10 cellular contexts compared by ENCODE assay signal in the genomic region with DNA sequence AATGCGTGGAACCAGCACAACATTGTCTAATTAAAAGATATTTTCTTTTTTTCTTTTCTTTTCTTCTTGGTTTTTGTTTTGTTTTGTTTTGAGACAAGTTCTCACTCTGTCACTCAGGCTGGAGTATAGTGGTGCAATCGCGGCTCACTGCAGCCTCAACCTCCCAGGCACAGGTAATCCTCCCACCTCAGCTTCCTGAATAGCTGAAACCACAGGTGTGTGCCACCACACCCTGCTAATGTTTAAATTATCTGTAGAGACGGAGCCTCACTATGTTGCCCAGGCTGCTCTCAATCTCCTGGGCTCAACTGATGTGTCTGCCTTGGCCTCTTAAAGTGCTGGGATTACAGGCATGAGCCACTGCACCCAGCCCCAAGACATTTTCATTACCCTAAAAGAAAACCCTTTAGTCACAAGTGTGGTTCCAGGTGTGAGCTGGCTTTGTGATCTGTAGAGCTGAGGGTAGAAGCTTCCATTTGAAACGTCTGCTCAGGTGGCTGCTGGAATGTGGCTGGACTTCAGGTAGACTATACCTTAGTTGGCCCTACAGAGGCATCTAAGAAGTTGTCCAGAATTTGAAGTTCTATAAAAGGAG. TPM values are rescaled to one million over a fixed set of nuclear protein-coding genes. Genes with fewer than 3 reads are reported as not detected.
A peak's percentile ranks its signal among the peaks of the same experiment; 100 is the strongest.
DNase-seq lines count a peak whose midpoint lies in the region; ATAC-seq lines count a peak whose summit lies in the region.
"Had no signal": no experiment of that assay in that cellular context is flagged by ENCODE, and none has a peak within 500 bp of the region (broad histone marks: within the 10 kb centered on the region; RNA-seq: fewer than 3 reads in every experiment).

No MANE protein-coding gene starts in this region.

- peak overlapping the region; percentile 56 for H3K27ac Mint-ChIP-seq in activated CD4-positive, alpha-beta T cell treated with anti-CD3 and anti-CD28 coated beads, Interleukin-2, amount 10 ng/mL, durations not matched to agents 7 days and 5 days
- peak overlapping the region; percentile 52 for H3K27ac Mint-ChIP-seq in activated T-helper 1 cell treated with anti-CD3 and anti-CD28 coated beads, Interleukin-12 subunit alpha, Interleukin-12 subunit beta, Interleukin-2, Interleukin-4 antibody, amounts not matched to agents 30 ng/mL and 10 ng/mL and 1 ng/mL, durations not matched to agents 14 hours and 24 hours and 36 hours
- peak overlapping the region in 1 of 2 donors; percentile 70 for H3K27ac Mint-ChIP-seq in stimulated activated naive CD8-positive, alpha-beta T cell treated with anti-CD3 and anti-CD28 coated beads, Interleukin-15, amount 100 ng/mL, for 72 hours
- H3K27ac Mint-ChIP-seq: activated naive CD8-positive, alpha-beta T cell had no signal

- H3K4me3 Mint-ChIP-seq in activated CD4-positive, alpha-beta T cell treated with anti-CD3 and anti-CD28 coated beads, Interleukin-2, amount 10 ng/mL, durations not matched to agents 7 days and 5 days: peak overlapping the region; percentile 22
- H3K4me3 Mint-ChIP-seq in activated T-helper 1 cell treated with anti-CD3 and anti-CD28 coated beads, Interleukin-12 subunit alpha, Interleukin-12 subunit beta, Interleukin-2, Interleukin-4 antibody, amounts not matched to agents 30 ng/mL and 10 ng/mL and 1 ng/mL, durations not matched to agents 14 hours and 24 hours and 36 hours: peak overlapping the region; percentile 53
- peak overlapping the region in 1 of 2 donors; percentile 68 for H3K4me3 Mint-ChIP-seq in stimulated activated naive CD8-positive, alpha-beta T cell treated with anti-CD3 and anti-CD28 coated beads, Interleukin-15, amount 100 ng/mL, for 72 hours
- H3K4me3 Mint-ChIP-seq: activated naive CD8-positive, alpha-beta T cell had no signal

- ATAC-seq in HG02759 (IDR thresholded peaks at IDR 0.05; ENCODE audit: unreplicated experiment) (peak; percentile 10), HG03135 (IDR thresholded peaks at IDR 0.05; ENCODE audit: unreplicated experiment) (no peak)
- peak; percentile 65 for ATAC-seq in stimulated activated naive CD8-positive, alpha-beta T cell treated with anti-CD3 and anti-CD28 coated beads, Interleukin-15, amount 100 ng/mL, for 72 hours

- DNase-seq in activated CD4-positive, alpha-beta T cell treated with anti-CD3 and anti-CD28 coated beads, Interleukin-2, amount 10 ng/mL, durations not matched to agents 7 days and 5 days: no peak
- no peak for DNase-seq in activated CD4-positive, alpha-beta T cell treated with anti-CD3 and anti-CD28 coated beads for 1 hour
- DNase-seq in activated T-helper 1 cell treated with anti-CD3 and anti-CD28 coated beads, Interleukin-12 subunit alpha, Interleukin-12 subunit beta, Interleukin-2, Interleukin-4 antibody, amounts not matched to agents 30 ng/mL and 10 ng/mL and 1 ng/mL, durations not matched to agents 14 hours and 24 hours and 36 hours (ENCODE audit: low spot score): no peak
- DNase-seq in stimulated activated naive CD8-positive, alpha-beta T cell treated with anti-CD3 and anti-CD28 coated beads, Interleukin-15, amount 100 ng/mL, for 72 hours: no peak
- DNase-seq in NOMO-1 (lab: John Stamatoyannopoulos, UW; ENCODE audit: unreplicated experiment in 2 of 2) (no peak), NCI-H1436 treated with DMSO at 0.1 percent for 48 hours (lab: John Stamatoyannopoulos, UW) (no peak)
- DNase-seq: transverse colon had no signal

- H3K36me3 Mint-ChIP-seq in activated CD4-positive, alpha-beta T cell treated with anti-CD3 and anti-CD28 coated beads, Interleukin-2, amount 10 ng/mL, durations not matched to agents 7 days and 5 days (ENCODE audit: low read depth): peaks cover 7% of the 10 kb centered on the region
- H3K36me3 Mint-ChIP-seq in activated T-helper 1 cell treated with anti-CD3 and anti-CD28 coated beads, Interleukin-12 subunit alpha, Interleukin-12 subunit beta, Interleukin-2, Interleukin-4 antibody, amounts not matched to agents 30 ng/mL and 10 ng/mL and 1 ng/mL, durations not matched to agents 14 hours and 24 hours and 36 hours (ENCODE audit: low read depth): no peaks in the 10 kb centered on the region
- H3K36me3 Mint-ChIP-seq: activated naive CD8-positive, alpha-beta T cell had no signal

- intact Hi-C loops in activated T-helper 1 cell treated with anti-CD3 and anti-CD28 coated beads, Interleukin-12 subunit alpha, Interleukin-12 subunit beta, Interleukin-2, Interleukin-4 antibody, amounts not matched to agents 30 ng/mL and 10 ng/mL and 1 ng/mL, durations not matched to agents 14 hours and 24 hours and 36 hours (cut with micrococcal nuclease): loop anchor here (1.0 to 2.0 kb wide), 3 partner anchors 16 to 36 kb away; no protein-coding TSS in a partner anchor

- H3K4me1 Mint-ChIP-seq in activated CD4-positive, alpha-beta T cell treated with anti-CD3 and anti-CD28 coated beads, Interleukin-2, amount 10 ng/mL, durations not matched to agents 7 days and 5 days: peaks cover 35% of the 10 kb centered on the region
- H3K4me1 Mint-ChIP-seq in activated T-helper 1 cell treated with anti-CD3 and anti-CD28 coated beads, Interleukin-12 subunit alpha, Interleukin-12 subunit beta, Interleukin-2, Interleukin-4 antibody, amounts not matched to agents 30 ng/mL and 10 ng/mL and 1 ng/mL, durations not matched to agents 14 hours and 24 hours and 36 hours (ENCODE audit: low read depth): peaks cover 53% of the 10 kb centered on the region
- H3K4me1 Mint-ChIP-seq in stimulated activated naive CD8-positive, alpha-beta T cell treated with anti-CD3 and anti-CD28 coated beads, Interleukin-15, amount 100 ng/mL, for 72 hours: peaks cover 59% of the 10 kb centered on the region

- POLR2A ChIA-PET in activated CD4-positive, alpha-beta T cell treated with anti-CD3 and anti-CD28 coated beads, Interleukin-2, amount 10 ng/mL, durations not matched to agents 7 days and 5 days (lab: Charles Lee): no interaction called here

- peaks cover 30% of the 10 kb centered on the region for H3K27me3 Mint-ChIP-seq in activated CD4-positive, alpha-beta T cell treated with anti-CD3 and anti-CD28 coated beads, Interleukin-2, amount 10 ng/mL, durations not matched to agents 7 days and 5 days
- peaks cover 15% of the 10 kb centered on the region for H3K27me3 Mint-ChIP-seq in activated T-helper 1 cell treated with anti-CD3 and anti-CD28 coated beads, Interleukin-12 subunit alpha, Interleukin-12 subunit beta, Interleukin-2, Interleukin-4 antibody, amounts not matched to agents 30 ng/mL and 10 ng/mL and 1 ng/mL, durations not matched to agents 14 hours and 24 hours and 36 hours (ENCODE audit: insufficient read depth)
- peaks cover 59% of the 10 kb centered on the region for H3K27me3 Mint-ChIP-seq in stimulated activated naive CD8-positive, alpha-beta T cell treated with anti-CD3 and anti-CD28 coated beads, Interleukin-15, amount 100 ng/mL, for 72 hours

- CTCF ChIA-PET in activated CD4-positive, alpha-beta T cell treated with anti-CD3 and anti-CD28 coated beads, Interleukin-2, amount 10 ng/mL, durations not matched to agents 7 days and 5 days (lab: Charles Lee): no interaction called here

- H3K9me3 Mint-ChIP-seq in activated CD4-positive, alpha-beta T cell treated with anti-CD3 and anti-CD28 coated beads, Interleukin-2, amount 10 ng/mL, durations not matched to agents 7 days and 5 days: no peaks in the 10 kb centered on the region
- no peaks in the 10 kb centered on the region for H3K9me3 Mint-ChIP-seq in activated T-helper 1 cell treated with anti-CD3 and anti-CD28 coated beads, Interleukin-12 subunit alpha, Interleukin-12 subunit beta, Interleukin-2, Interleukin-4 antibody, amounts not matched to agents 30 ng/mL and 10 ng/mL and 1 ng/mL, durations not matched to agents 14 hours and 24 hours and 36 hours
- no peaks in the 10 kb centered on the region for H3K9me3 Mint-ChIP-seq in stimulated activated naive CD8-positive, alpha-beta T cell treated with anti-CD3 and anti-CD28 coated beads, Interleukin-15, amount 100 ng/mL, for 72 hours

RNA-seq across cellular contexts. Expression of a gene that starts 19.1 kb away (rescaled TPM):
- total RNA-seq in activated CD4-positive, alpha-beta T cell treated with anti-CD3 and anti-CD28 coated beads, Interleukin-2, amount 10 ng/mL, durations not matched to agents 7 days and 5 days: 1 to 10 TPM; 7.0 to 8.0 TPM
- 17.4 and 21.0 TPM in 2 replicates for total RNA-seq in activated T-helper 1 cell treated with anti-CD3 and anti-CD28 coated beads, Interleukin-12 subunit alpha, Interleukin-12 subunit beta, Interleukin-2, Interleukin-4 antibody, amounts not matched to agents 30 ng/mL and 10 ng/mL and 1 ng/mL, durations not matched to agents 14 hours and 24 hours and 36 hours
